ENCODE assay signal across 8 cellular contexts in genomic region chr12:1595690-1596347, GRCh38. TPM values are rescaled to one million over a fixed set of nuclear protein-coding genes. Genes with fewer than 3 reads are reported as not detected.
DNase-seq lines count a peak whose midpoint lies in the region; ATAC-seq and TF ChIP-seq lines count a peak whose summit lies in the region.

No MANE protein-coding gene starts in this region.

- H3K36me3 Mint-ChIP-seq in neural crest cell (ENCODE audit: low read depth) = peaks cover 6% of the 10 kb centered on the region

- no peaks in the 10 kb centered on the region for H3K27me3 ChIP-seq in IMR-90 (ENCODE audit: control insufficient read depth, insufficient read depth, low read length)
- H3K27me3 ChIP-seq in colonic mucosa = no peaks in the 10 kb centered on the region
- peaks cover 0 to 47% (median 0%) of the 10 kb centered on the region in 3 experiments for H3K27me3 ChIP-seq in neuronal stem cell (ENCODE audit: control insufficient read depth in 3 of 3, insufficient read depth in 3 of 3, low read depth in 1 of 3, low read length in 3 of 3)

- H2BK120ac ChIP-seq in IMR-90 (ENCODE audit: low read depth, low read length) = no peak overlapping the region
- no peak overlapping the region for H2BK120ac ChIP-seq in neuronal stem cell (ENCODE audit: low read depth, low read length)

- BruUV-seq in IMR-90 (replicated peaks; lab: Mats Ljungman, UMichigan) = no TSS peak

- H4K5ac ChIP-seq in IMR-90 (ENCODE audit: low read depth, low read length) = no peak overlapping the region

- H3K27ac ChIP-seq in IMR-90 (ENCODE audit: insufficient read depth, low read length) = no peak overlapping the region
- H3K27ac ChIP-seq in colonic mucosa = peak overlapping the region; percentile 94
- H3K27ac ChIP-seq in neuronal stem cell (replicated peaks; ENCODE audit: low read length) = no peak overlapping the region

- no peak overlapping the region for H2BK20ac ChIP-seq in IMR-90 (ENCODE audit: low read depth, low read length)

- peak overlapping the region; percentile 34 for H2BK5ac ChIP-seq in IMR-90 (ENCODE audit: low read depth, low read length, poor library complexity, severe bottlenecking)
- no peak overlapping the region for H2BK5ac ChIP-seq in neuronal stem cell (ENCODE audit: low read length)

- peaks cover 12% of the 10 kb centered on the region; the same call in 1 of the 2 replicates for H3K9me1 ChIP-seq in IMR-90 (ENCODE audit: insufficient read depth, low read length)

- H3K9ac ChIP-seq in IMR-90 (ENCODE audit: low read depth, low read length) (no peak overlapping the region), colonic mucosa (ENCODE audit: low read depth in 2 of 2, low read length in 2 of 2) (peak overlapping the region; percentile 4 to 92), neuronal stem cell (ENCODE audit: low read depth, low read length, poor library complexity) (no peak overlapping the region)

- H3K18ac ChIP-seq in IMR-90 (ENCODE audit: low read depth, low read length) = no peak overlapping the region
- no peak overlapping the region for H3K18ac ChIP-seq in neuronal stem cell (ENCODE audit: low read length)

- DNase-seq in AG10803 (ENCODE audit: low read depth) (peak; percentile 72), IMR-90 (peak; percentile 67), colonic mucosa (peak; percentile 54), neural crest cell (ENCODE audit: low read depth, low spot score) (no peak), posterior cingulate gyrus (no peak), neuronal stem cell (ENCODE audit: low spot score) (no peak)
- no peak for DNase-seq in stimulated activated CD4-positive, alpha-beta T cell treated with anti-CD3 and anti-CD28 coated beads, Interleukin-2, amount 100 ng/mL, for 24 hours

- H3K23ac ChIP-seq in IMR-90 (ENCODE audit: low read depth, low read length) (peak overlapping the region; percentile 79; the same call in 1 of the 2 replicates), neuronal stem cell (ENCODE audit: low read depth, low read length, poor library complexity) (no peak overlapping the region)

- peaks cover 14% of the 10 kb centered on the region for H3K4me1 ChIP-seq in IMR-90 (ENCODE audit: control insufficient read depth, insufficient read depth, low read length)
- peaks cover 3% of the 10 kb centered on the region for H3K4me1 ChIP-seq in colonic mucosa
- H3K4me1 ChIP-seq in neuronal stem cell (ENCODE audit: control insufficient read depth in 2 of 2, insufficient read depth in 1 of 2, low read depth in 1 of 2, low read length in 2 of 2) = peaks cover 10 to 35% of the 10 kb centered on the region in 2 donors

- no peak for TF ChIP-seq CTCF in AG10803 (conservative IDR thresholded peaks at IDR 0.05; ENCODE audit: low read length)
- no peak for TF ChIP-seq CTCF in IMR-90 (conservative IDR thresholded peaks at IDR 0.05; ENCODE audit: low read depth, low read length)
- no peak for TF ChIP-seq CTCF in colonic mucosa (IDR thresholded peaks at IDR 0.05)
- no peak for TF ChIP-seq CTCF in neural crest cell (conservative IDR thresholded peaks at IDR 0.05)

- H3K36me3 ChIP-seq in IMR-90 (ENCODE audit: control insufficient read depth, insufficient read depth, low read length) = no peaks in the 10 kb centered on the region
- no peaks in the 10 kb centered on the region for H3K36me3 ChIP-seq in colonic mucosa
- H3K36me3 ChIP-seq in neuronal stem cell (replicated peaks in 1 of 2; ENCODE audit: control insufficient read depth in 2 of 2, insufficient read depth in 2 of 2, low read length in 2 of 2) = peaks cover 0 to 6% of the 10 kb centered on the region in 2 donors

- H3K9me3 ChIP-seq in IMR-90 (ENCODE audit: control insufficient read depth, insufficient read depth, low read length) = no peaks in the 10 kb centered on the region
- H3K9me3 ChIP-seq in colonic mucosa = no peaks in the 10 kb centered on the region
- no peaks in the 10 kb centered on the region for H3K9me3 ChIP-seq in neuronal stem cell (replicated peaks in 1 of 2; ENCODE audit: control insufficient read depth in 2 of 2, insufficient read depth in 1 of 2, low read depth in 1 of 2, low read length in 2 of 2)

- H2AK9ac ChIP-seq in IMR-90 (replicated peaks; ENCODE audit: low read depth, low read length, poor library complexity) = no peak overlapping the region

- H3K4me3 ChIP-seq in AG10803 (ENCODE audit: low read length) (peak overlapping the region; percentile 72), IMR-90 (ENCODE audit: insufficient read depth, low read depth, low read length) (no peak overlapping the region), colonic mucosa (no peak overlapping the region), neuronal stem cell (ENCODE audit: low read length in 2 of 2) (no peak overlapping the region)

- H3K4me2 ChIP-seq in IMR-90 (ENCODE audit: low read depth, low read length) = peak overlapping the region; percentile 70; the same call in 1 of the 2 replicates
- H3K4me2 ChIP-seq in neuronal stem cell (ENCODE audit: insufficient read depth, low read length, poor library complexity, severe bottlenecking) = no peak overlapping the region

- H2BK12ac ChIP-seq in neuronal stem cell (ENCODE audit: low read length) = no peak overlapping the region

- peaks cover 46% of the 10 kb centered on the region for H3K4me1 Mint-ChIP-seq in neural crest cell

- no peaks in the 10 kb centered on the region for H3K9me3 Mint-ChIP-seq in neural crest cell

- peak overlapping the region; percentile 87 for H3K4me3 Mint-ChIP-seq in neural crest cell

- in situ Hi-C loops in IMR-90 (cut with MboI; ENCODE audit: low sequenced_read_pairs) = loop anchor here (25.0 kb wide), 1 partner anchor 684 kb away; no protein-coding TSS in a partner anchor

- dilution Hi-C loops in IMR-90 (cut with HindIII; ENCODE audit: low sequenced_read_pairs, unreplicated experiment) = no loop called here

- TF ChIP-seq POLR2A in IMR-90 (IDR thresholded peaks at IDR 0.05; ENCODE audit: low read depth, low read length) = no peak

- ATAC-seq in IMR-90 (ENCODE audit: low read depth) = no peak
- no peak for ATAC-seq in GM18907 (IDR thresholded peaks at IDR 0.05; ENCODE audit: unreplicated experiment)

- H2AK5ac ChIP-seq in IMR-90 (ENCODE audit: low read depth, low read length) (no peak overlapping the region), neuronal stem cell (ENCODE audit: low read depth, low read length) (no peak overlapping the region)

- whole genome bisulfite sequencing in IMR-90 (ENCODE audit: extremely low coverage in 2 of 2, insufficient read length in 1 of 2), 2 experiments = no CpG with 5 or more reads among the region's 9 CpGs
- WGBS in neuronal stem cell (ENCODE audit: extremely low coverage in 2 of 2, insufficient read length in 2 of 2, insufficient replicate concordance in 1 of 2), 2 donors = no CpG with 5 or more reads among the region's 9 CpGs

- no peak overlapping the region for H2BK15ac ChIP-seq in IMR-90 (ENCODE audit: low read depth, low read length)
- H2BK15ac ChIP-seq in neuronal stem cell (ENCODE audit: low read length) = no peak overlapping the region

- H4K20me1 ChIP-seq in IMR-90 (ENCODE audit: insufficient read depth, low read length) = peaks cover 38% of the 10 kb centered on the region

- H2AFZ ChIP-seq in IMR-90 (replicated peaks; ENCODE audit: low read length, poor library complexity) (no peak overlapping the region), neuronal stem cell (ENCODE audit: low read length) (no peak overlapping the region)

- H4K8ac ChIP-seq in IMR-90 (ENCODE audit: low read depth in 2 of 2, low read length in 2 of 2) = peak overlapping the region; percentile 44 to 83; a peak in 2 of 4 replicates
- no peak overlapping the region for H4K8ac ChIP-seq in neuronal stem cell (ENCODE audit: low read depth, low read length)

- H3K27me3 Mint-ChIP-seq in neural crest cell (ENCODE audit: low read depth) = peaks cover 6% of the 10 kb centered on the region

- H3K79me1 ChIP-seq in IMR-90 (ENCODE audit: low read depth in 1 of 2, low read length in 2 of 2) (peaks cover 20 to 65% of the 10 kb centered on the region in 2 experiments; a peak in 3 of 4 replicates), neuronal stem cell (ENCODE audit: low read depth, low read length) (peaks cover 8% of the 10 kb centered on the region)

- POLR2A ChIA-PET in IMR-90 (lab: Charles Lee; ENCODE audit: unreplicated experiment) = no interaction called here

- H3K14ac ChIP-seq in IMR-90 (replicated peaks; ENCODE audit: low read depth, low read length) (peak overlapping the region; percentile 79; the same call in 1 of the 2 replicates), neuronal stem cell (ENCODE audit: low read length) (no peak overlapping the region)

- no peak overlapping the region; the same call in 1 of the 2 replicates for H3K56ac ChIP-seq in IMR-90 (ENCODE audit: extremely low read depth, insufficient read depth, low read length)

- CTCF ChIA-PET in IMR-90 (lab: Yijun Ruan, JAX) = no interaction called here

- TF ChIP-seq RAD21 in IMR-90 (IDR thresholded peaks at IDR 0.05; ENCODE audit: low read length) = no peak

- H3K4ac ChIP-seq in IMR-90 (ENCODE audit: low read depth, low read length) = peak overlapping the region; percentile 82; the same call in 1 of the 2 replicates
- no peak overlapping the region for H3K4ac ChIP-seq in neuronal stem cell (ENCODE audit: low read length)

- intact Hi-C loops in IMR-90 (cut with micrococcal nuclease) = no loop called here
- intact Hi-C loops in colonic mucosa (cut with DNase I) = no loop called here
- intact Hi-C loops in posterior cingulate gyrus (cut with DNase I) = no loop called here

- H3K27ac Mint-ChIP-seq in neural crest cell (ENCODE audit: unreplicated experiment) = peak overlapping the region; percentile 64

- H4K91ac ChIP-seq in IMR-90 (ENCODE audit: insufficient read depth, low read depth, low read length) (no peak overlapping the region), neuronal stem cell (ENCODE audit: low read depth, low read length, poor library complexity) (no peak overlapping the region)

RNA-seq across cellular contexts. Expression of gene FBXL14, which starts 1.4 kb away (rescaled TPM):
- total RNA-seq in IMR-90 (2012; rRNA removed) (4.7 TPM in 2 replicates), colonic mucosa (10 to 100 TPM; 32.3 to 37.4 TPM), neural crest cell (28.0 and 33.7 TPM in 2 replicates)
- polyA plus RNA-seq in IMR-90 (2012; rRNA removed) = 7.3 and 8.8 TPM in 2 replicates
- polyA plus RNA-seq in IMR-90 (2012; cell fraction: cytosol; rRNA removed) = 2.2 and 9.6 TPM in 2 replicates
- 2.8 and 5.8 TPM in 2 replicates for polyA plus RNA-seq in IMR-90 (2012; cell fraction: nucleus; rRNA removed; ENCODE audit: low replicate concordance)
- 34.2 TPM for polyA plus RNA-seq in neuronal stem cell (2013, experiment 1 of 2)
- polyA plus RNA-seq in neuronal stem cell (2013, experiment 2 of 2) = 33.4 TPM

RNA-seq across cellular contexts. Expression of gene WNT5B, which starts 33.2 kb away (rescaled TPM):
- total RNA-seq in IMR-90 (2012; rRNA removed) = 96.1 and 102 TPM in 2 replicates
- 83.7 and 98.8 TPM in 2 replicates for polyA plus RNA-seq in IMR-90 (2012; rRNA removed)
- polyA plus RNA-seq in IMR-90 (2012; cell fraction: cytosol; rRNA removed) = 77.8 and 101 TPM in 2 replicates
- polyA plus RNA-seq in IMR-90 (2012; cell fraction: nucleus; rRNA removed; ENCODE audit: low replicate concordance) = 49.1 and 91.4 TPM in 2 replicates
- total RNA-seq in colonic mucosa = 1 to 10 TPM; 1.5 to 5.9 TPM
- total RNA-seq in neural crest cell = 14.0 and 14.2 TPM in 2 replicates
- polyA plus RNA-seq in neuronal stem cell (2013, experiment 1 of 2) = 74.9 TPM
- polyA plus RNA-seq in neuronal stem cell (2013, experiment 2 of 2) = 74.2 TPM

Comparison
In these comparisons a context has a peak if more than half of its experiments do, and no peak if none do; other contexts are left out.
1. DNase-seq: peak in AG10803 (single experiment), IMR-90 (single experiment) and colonic mucosa (single experiment); none in neural crest cell (single experiment), posterior cingulate gyrus (0 of 10), stimulated activated CD4-positive, alpha-beta T cell treated with anti-CD3 and anti-CD28 coated beads, Interleukin-2, amount 100 ng/mL, for 24 hours (0 of 2) and neuronal stem cell (single experiment).
2. H3K9ac ChIP-seq: peak in colonic mucosa (2 of 2); none in IMR-90 (single experiment) and neuronal stem cell (single experiment).